In the genomic region with DNA sequence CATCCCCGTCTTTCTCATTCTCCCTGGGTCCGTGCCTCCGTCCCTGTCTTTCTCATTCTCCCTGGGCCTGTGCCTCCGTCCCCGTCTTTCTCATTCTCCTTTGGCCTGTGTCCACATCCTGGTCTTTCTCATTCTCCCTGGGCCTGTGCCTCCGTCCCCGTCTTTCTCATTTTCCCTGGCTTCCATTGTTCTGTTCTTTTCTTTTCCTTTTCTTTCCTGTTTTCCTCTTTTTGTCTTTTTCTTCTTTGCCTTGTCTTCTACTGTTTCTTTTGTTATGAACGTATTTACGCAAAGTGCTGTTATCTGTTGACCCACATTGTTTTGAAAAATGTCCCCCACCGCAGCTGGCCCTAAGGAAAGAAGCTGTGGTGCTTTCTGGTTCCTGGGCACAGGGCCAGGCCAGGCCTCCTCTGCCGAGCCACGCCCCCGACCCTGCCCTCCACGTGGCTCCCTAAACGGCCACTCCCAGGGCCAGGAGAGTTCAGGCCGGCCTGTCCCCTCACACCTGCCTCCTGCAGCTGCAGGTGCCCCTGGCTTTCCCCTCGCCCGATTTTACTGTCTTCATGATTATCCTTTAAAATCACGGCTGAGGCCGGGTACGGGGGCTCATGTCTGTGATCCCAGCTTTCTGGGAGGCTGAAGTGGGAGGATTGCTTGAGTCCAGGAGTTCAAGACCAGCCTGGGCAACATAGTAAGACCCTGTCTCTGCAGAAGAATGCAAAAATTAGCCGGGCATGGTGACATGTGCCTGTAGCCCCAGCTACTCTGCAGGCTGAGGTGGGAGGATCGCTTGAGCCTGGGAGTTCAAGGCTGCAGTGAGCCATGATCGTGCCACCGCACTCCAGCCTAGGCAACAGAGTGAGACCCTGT, we compare ENCODE assay signal across 14 cellular contexts. TPM values are rescaled to one million over a fixed set of nuclear protein-coding genes. Genes with fewer than 3 reads are reported as not detected.
DNase-seq lines count a peak whose midpoint lies in the region; ATAC-seq and TF ChIP-seq lines count a peak whose summit lies in the region.
"Had no signal": no experiment of that assay in that cellular context is flagged by ENCODE, and none has a peak within 500 bp of the region (broad histone marks: within the 10 kb centered on the region; RNA-seq: fewer than 3 reads in every experiment).

No MANE protein-coding gene starts in this region.

- TF ChIP-seq CTCF in RWPE1 (conservative IDR thresholded peaks at IDR 0.05; ENCODE audit: low read depth) (no peak), upper lobe of left lung (IDR thresholded peaks at IDR 0.05) (no peak)

- TF ChIP-seq POLR2A in upper lobe of left lung (IDR thresholded peaks at IDR 0.05): no peak

- H3K9me3 Mint-ChIP-seq in activated naive CD8-positive, alpha-beta T cell treated with anti-CD3 and anti-CD28 coated beads for 36 hours: no peaks in the 10 kb centered on the region
- no peaks in the 10 kb centered on the region for H3K9me3 Mint-ChIP-seq in activated naive CD8-positive, alpha-beta T cell treated with anti-CD3 and anti-CD28 coated beads, Interleukin-2, amount 50 U/mL, for 24 hours
- H3K9me3 Mint-ChIP-seq: neural crest cell had no signal

- H3K36me3 ChIP-seq in upper lobe of left lung: peaks cover 0 to 56% (median 23%) of the 10 kb centered on the region in 4 donors

- 71 to 74% methylated on average over 24 to 25 of the region's 25 CpGs for WGBS in upper lobe of left lung, 2 donors

- no peak for TF ChIP-seq EP300 in upper lobe of left lung (IDR thresholded peaks at IDR 0.05)

- ATAC-seq in activated naive CD8-positive, alpha-beta T cell treated with anti-CD3 and anti-CD28 coated beads, Interleukin-2, amount 50 U/mL, for 24 hours: no peak
- ATAC-seq in left cardiac atrium (peak in 1 of 2 donors; percentile 61), upper lobe of left lung (ENCODE audit: low FRiP score in 2 of 2) (peak in 1 of 2 donors; percentile 47)

- no peak for DNase-seq in activated naive CD8-positive, alpha-beta T cell treated with anti-CD3 and anti-CD28 coated beads for 36 hours
- no peak for DNase-seq in activated naive CD8-positive, alpha-beta T cell treated with anti-CD3 and anti-CD28 coated beads, Interleukin-2, amount 50 U/mL, for 24 hours
- no peak for DNase-seq in RWPE1 (ENCODE audit: low spot score)
- peak; percentile 67 for DNase-seq in left cardiac atrium
- peak; percentile 47 to 82 for DNase-seq in upper lobe of left lung
- no peak for DNase-seq in T-helper 2 cell
- DNase-seq in Kasumi-1 (lab: John Stamatoyannopoulos, UW): no peak
- DNase-seq in AG08396 (ENCODE audit: low spot score): no peak
- DNase-seq: activated CD4-positive, alpha-beta T cell treated with anti-CD3 and anti-CD28 coated beads for 4 hours; NCI-H187 treated with DMSO at 0.1 percent for 48 hours; SIG-M5 had no signal

- POLR2A ChIA-PET in RWPE1 (lab: Yijun Ruan, JAX; ENCODE audit: low non-redundant PET): no interaction called here

- peak overlapping the region; percentile 19 for H3K27ac Mint-ChIP-seq in activated naive CD8-positive, alpha-beta T cell treated with anti-CD3 and anti-CD28 coated beads for 36 hours
- H3K27ac Mint-ChIP-seq in activated naive CD8-positive, alpha-beta T cell treated with anti-CD3 and anti-CD28 coated beads, Interleukin-2, amount 50 U/mL, for 24 hours: no peak overlapping the region
- H3K27ac Mint-ChIP-seq: activated naive CD8-positive, alpha-beta T cell had no signal

- peak overlapping the region; percentile 37 for H3K27ac ChIP-seq in RWPE1
- no peak overlapping the region for H3K27ac ChIP-seq in upper lobe of left lung

- no peaks in the 10 kb centered on the region for H3K9me3 ChIP-seq in upper lobe of left lung

- no peak overlapping the region for H3K4me3 Mint-ChIP-seq in activated naive CD8-positive, alpha-beta T cell treated with anti-CD3 and anti-CD28 coated beads for 36 hours
- H3K4me3 Mint-ChIP-seq in activated naive CD8-positive, alpha-beta T cell treated with anti-CD3 and anti-CD28 coated beads, Interleukin-2, amount 50 U/mL, for 24 hours: no peak overlapping the region
- H3K4me3 Mint-ChIP-seq: activated naive CD8-positive, alpha-beta T cell; neural crest cell had no signal

- H3K27me3 ChIP-seq in upper lobe of left lung: no peaks in the 10 kb centered on the region

- peaks cover 0 to 3% (median 0%) of the 10 kb centered on the region in 4 donors for H3K4me1 ChIP-seq in upper lobe of left lung

- H3K4me1 Mint-ChIP-seq in activated naive CD8-positive, alpha-beta T cell treated with anti-CD3 and anti-CD28 coated beads for 36 hours: no peaks in the 10 kb centered on the region
- no peaks in the 10 kb centered on the region for H3K4me1 Mint-ChIP-seq in activated naive CD8-positive, alpha-beta T cell treated with anti-CD3 and anti-CD28 coated beads, Interleukin-2, amount 50 U/mL, for 24 hours
- H3K4me1 Mint-ChIP-seq: neural crest cell had no signal

- H3K4me3 ChIP-seq in upper lobe of left lung: no peak overlapping the region

- H3K36me3 Mint-ChIP-seq in activated naive CD8-positive, alpha-beta T cell treated with anti-CD3 and anti-CD28 coated beads for 36 hours: peaks cover 2% of the 10 kb centered on the region
- no peaks in the 10 kb centered on the region for H3K36me3 Mint-ChIP-seq in activated naive CD8-positive, alpha-beta T cell treated with anti-CD3 and anti-CD28 coated beads, Interleukin-2, amount 50 U/mL, for 24 hours (ENCODE audit: low read depth)
- H3K36me3 Mint-ChIP-seq: activated naive CD8-positive, alpha-beta T cell had no signal

- CTCF ChIA-PET in RWPE1 (lab: Yijun Ruan, JAX): no interaction called here

- intact Hi-C loops in left cardiac atrium (cut with DNase I): no loop called here

- no peaks in the 10 kb centered on the region for H3K27me3 Mint-ChIP-seq in activated naive CD8-positive, alpha-beta T cell treated with anti-CD3 and anti-CD28 coated beads for 36 hours
- no peaks in the 10 kb centered on the region for H3K27me3 Mint-ChIP-seq in activated naive CD8-positive, alpha-beta T cell treated with anti-CD3 and anti-CD28 coated beads, Interleukin-2, amount 50 U/mL, for 24 hours
- H3K27me3 Mint-ChIP-seq: activated naive CD8-positive, alpha-beta T cell had no signal

RNA-seq across cellular contexts. Expression of gene TMPRSS9, which starts 14.0 kb away (rescaled TPM):
- not detected for total RNA-seq in activated naive CD8-positive, alpha-beta T cell treated with anti-CD3 and anti-CD28 coated beads for 36 hours
- total RNA-seq in left cardiac atrium (not detected), upper lobe of left lung (under 1 TPM in 4 of 6 donors, not detected in 2; 0.14 to 0.55 (median 0.26) TPM)
- total RNA-seq: subcutaneous adipose tissue had no signal

RNA-seq across cellular contexts. Expression of gene SPPL2B, which starts 17.5 kb away (rescaled TPM):
- total RNA-seq in activated naive CD8-positive, alpha-beta T cell treated with anti-CD3 and anti-CD28 coated beads for 36 hours: 10 to 100 TPM; 47.1 to 53.2 TPM
- total RNA-seq in left cardiac atrium: 10 to 100 TPM; 22.9 to 33.7 TPM
- 100 to 1,000 TPM in 1 of 6 donors, 10 to 100 TPM in 5; 38.3 to 268 (median 61.7) TPM for total RNA-seq in upper lobe of left lung

RNA-seq across cellular contexts. Expression of gene LSM7, which starts 17.6 kb away (rescaled TPM):
- 100 to 1,000 TPM; 175 to 187 TPM for total RNA-seq in activated naive CD8-positive, alpha-beta T cell treated with anti-CD3 and anti-CD28 coated beads for 36 hours
- total RNA-seq in left cardiac atrium: 10 to 100 TPM; 43.6 to 47.7 TPM
- 100 to 1,000 TPM in 2 of 6 donors, 10 to 100 TPM in 4; 58.6 to 127 (median 89.8) TPM for total RNA-seq in upper lobe of left lung

RNA-seq across cellular contexts. Expression of gene LINGO3, which starts 38.1 kb away (rescaled TPM):
- total RNA-seq in activated naive CD8-positive, alpha-beta T cell treated with anti-CD3 and anti-CD28 coated beads for 36 hours: under 1 TPM in 1 of 2 experiments, not detected in 1; 0.28 TPM
- total RNA-seq in left cardiac atrium (not detected), upper lobe of left lung (under 1 TPM in 3 of 6 donors, not detected in 3; 0.10 to 0.61 (median 0.17) TPM)
- total RNA-seq: neural crest cell, subcutaneous adipose tissue had no signal

Comparison
In these comparisons a context has a peak if more than half of its experiments do, and no peak if none do; other contexts are left out.
1. DNase-seq: peak in left cardiac atrium (single experiment) and upper lobe of left lung (2 of 2); none in activated naive CD8-positive, alpha-beta T cell treated with anti-CD3 and anti-CD28 coated beads for 36 hours (single experiment), activated naive CD8-positive, alpha-beta T cell treated with anti-CD3 and anti-CD28 coated beads, Interleukin-2, amount 50 U/mL, for 24 hours (single experiment), RWPE1 (single experiment), T-helper 2 cell (0 of 5), Kasumi-1 (0 of 2) and AG08396 (single experiment).